ENCODE assay signal across 39 cellular contexts in the genomic region with DNA sequence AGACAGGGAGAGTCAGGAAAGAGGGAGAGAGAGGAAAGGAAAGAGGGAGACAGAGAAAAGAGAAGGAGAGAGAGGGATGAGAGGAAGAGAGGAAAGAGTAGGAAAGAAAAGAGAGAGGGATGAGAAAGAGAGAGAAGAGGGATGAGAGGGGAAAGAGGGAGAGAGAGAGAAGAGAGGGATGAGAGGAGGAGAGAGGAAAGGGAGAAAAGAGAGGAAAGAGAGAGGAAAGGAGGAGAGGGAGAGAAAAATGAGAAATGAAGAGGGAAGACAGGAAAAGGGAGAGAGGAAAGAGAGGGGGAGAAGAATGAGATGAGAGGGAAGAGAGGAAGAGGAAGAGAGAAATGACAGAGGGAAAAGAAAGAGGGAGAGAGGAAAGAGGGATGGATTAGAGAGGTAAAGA.
"Had no signal": no experiment of that assay in that cellular context is flagged by ENCODE, and none has a peak within 500 bp of the region (broad histone marks: within the 10 kb centered on the region; RNA-seq: fewer than 3 reads in every experiment).

No MANE protein-coding gene starts in this region.

- H3K4me1 ChIP-seq: adrenal gland, ascending aorta, body of pancreas, breast epithelium had no signal

- H3K27me3 Mint-ChIP-seq: activated naive CD8-positive, alpha-beta T cell treated with anti-CD3 and anti-CD28 coated beads, Interleukin-2, amount 50 U/mL, for 24 hours had no signal

- H3K4me3 ChIP-seq: adrenal gland, ascending aorta, body of pancreas, breast epithelium, cardiac muscle cell had no signal

- H3K27me3 ChIP-seq: adrenal gland, ascending aorta, body of pancreas, brain microvascular endothelial cell, breast epithelium, cardiac muscle cell had no signal

- H3K4me1 Mint-ChIP-seq: activated naive CD4-positive, alpha-beta T cell treated with anti-CD3 and anti-CD28 coated beads, Interleukin-2, amount 10 ng/mL, durations not matched to agents 7 days and 5 days; activated naive CD4-positive, alpha-beta T cell treated with anti-CD3 and anti-CD28 coated beads, Interleukin-2, amount 50 U/mL, for 24 hours; activated naive CD8-positive, alpha-beta T cell treated with anti-CD3 and anti-CD28 coated beads for 36 hours; activated naive CD8-positive, alpha-beta T cell treated with anti-CD3 and anti-CD28 coated beads, Interleukin-2, amount 10 ng/mL, durations not matched to agents 7 days and 5 days; activated naive CD8-positive, alpha-beta T cell treated with anti-CD3 and anti-CD28 coated beads, Interleukin-2, amount 50 U/mL, for 24 hours; activated T-helper 17 cell treated with anti-CD3 and anti-CD28 coated beads, Interleukin-2, amount 50 U/mL, for 72 hours; central memory CD8-positive, alpha-beta T cell had no signal

- H3K9me3 Mint-ChIP-seq: activated naive CD4-positive, alpha-beta T cell treated with anti-CD3 and anti-CD28 coated beads for 36 hours; activated naive CD4-positive, alpha-beta T cell treated with anti-CD3 and anti-CD28 coated beads, Interleukin-2, amount 10 ng/mL, durations not matched to agents 7 days and 5 days; activated naive CD4-positive, alpha-beta T cell treated with anti-CD3 and anti-CD28 coated beads, Interleukin-2, amount 50 U/mL, for 24 hours; activated naive CD4-positive, alpha-beta T cell treated with anti-CD3 and anti-CD28 coated beads, Interleukin-2, amount 50 U/mL, for 72 hours; activated naive CD8-positive, alpha-beta T cell treated with anti-CD3 and anti-CD28 coated beads for 36 hours; activated naive CD8-positive, alpha-beta T cell treated with anti-CD3 and anti-CD28 coated beads, Interleukin-2, amount 10 ng/mL, durations not matched to agents 7 days and 5 days; activated naive CD8-positive, alpha-beta T cell treated with anti-CD3 and anti-CD28 coated beads, Interleukin-2, amount 50 U/mL, for 24 hours; activated T-cell treated with anti-CD3 and anti-CD28 coated beads, Interleukin-2, amount 50 U/mL, for 4 hours; activated T-cell treated with anti-CD3 and anti-CD28 coated beads, Interleukin-2, amount 50 U/mL, for 72 hours; activated T-helper 1 cell treated with anti-CD3 and anti-CD28 coated beads, Interleukin-12 subunit alpha, Interleukin-12 subunit beta, Interleukin-2, Interleukin-4 antibody, amounts not matched to agents 30 ng/mL and 10 ng/mL and 1 ng/mL, durations not matched to agents 14 hours and 24 hours and 36 hours; activated T-helper 17 cell treated with anti-CD3 and anti-CD28 coated beads, Interleukin-2, amount 50 U/mL, for 72 hours; activated T-helper 2 cell treated with anti-CD3 and anti-CD28 coated beads, Interferon-gamma antibody, Interleukin-2, Interleukin-4, amounts not matched to agents 10 μg/mL and 5 μg/mL and 100 μg/mL, durations not matched to agents 14 hours and 24 hours and 36 hours; brain; central memory CD8-positive, alpha-beta T cell had no signal

- H3K27ac Mint-ChIP-seq: activated naive CD4-positive, alpha-beta T cell treated with anti-CD3 and anti-CD28 coated beads for 36 hours; activated naive CD4-positive, alpha-beta T cell treated with anti-CD3 and anti-CD28 coated beads, Interleukin-2, amount 10 ng/mL, durations not matched to agents 7 days and 5 days; activated naive CD4-positive, alpha-beta T cell treated with anti-CD3 and anti-CD28 coated beads, Interleukin-2, amount 50 U/mL, for 24 hours; activated naive CD4-positive, alpha-beta T cell treated with anti-CD3 and anti-CD28 coated beads, Interleukin-2, amount 50 U/mL, for 72 hours; activated naive CD8-positive, alpha-beta T cell; activated naive CD8-positive, alpha-beta T cell treated with anti-CD3 and anti-CD28 coated beads for 36 hours; activated naive CD8-positive, alpha-beta T cell treated with anti-CD3 and anti-CD28 coated beads, Interleukin-2, amount 10 ng/mL, durations not matched to agents 7 days and 5 days; activated naive CD8-positive, alpha-beta T cell treated with anti-CD3 and anti-CD28 coated beads, Interleukin-2, amount 50 U/mL, for 24 hours; activated T-cell treated with anti-CD3 and anti-CD28 coated beads, Interleukin-2, amount 50 U/mL, for 72 hours; activated T-helper 1 cell treated with anti-CD3 and anti-CD28 coated beads, Interleukin-12 subunit alpha, Interleukin-12 subunit beta, Interleukin-2, Interleukin-4 antibody, amounts not matched to agents 30 ng/mL and 10 ng/mL and 1 ng/mL, durations not matched to agents 14 hours and 24 hours and 36 hours; activated T-helper 17 cell treated with anti-CD3 and anti-CD28 coated beads, Interleukin-2, amount 50 U/mL, for 72 hours; activated T-helper 2 cell treated with anti-CD3 and anti-CD28 coated beads, Interferon-gamma antibody, Interleukin-2, Interleukin-4, amounts not matched to agents 10 μg/mL and 5 μg/mL and 100 μg/mL, durations not matched to agents 14 hours and 24 hours and 36 hours; brain had no signal

- DNase-seq: activated effector memory CD4-positive, alpha-beta T cell treated with anti-CD3 and anti-CD28 coated beads, Interleukin-2, amount 50 U/mL, for 16 hours; activated effector memory CD4-positive, alpha-beta T cell treated with Interleukin-2 at 50 U/mL for 16 hours; activated gamma-delta T cell; activated gamma-delta T cell treated with Interleukin-2 at 50 U/mL for 16 hours; activated naive CD4-positive, alpha-beta T cell; activated naive CD4-positive, alpha-beta T cell treated with anti-CD3 and anti-CD28 coated beads for 36 hours; activated naive CD4-positive, alpha-beta T cell treated with anti-CD3 and anti-CD28 coated beads, Interleukin-2, amount 10 ng/mL, durations not matched to agents 7 days and 5 days; activated naive CD4-positive, alpha-beta T cell treated with anti-CD3 and anti-CD28 coated beads, Interleukin-2, amount 50 U/mL, for 16 hours; activated naive CD4-positive, alpha-beta T cell treated with Interleukin-2 at 50 U/mL for 16 hours; activated naive CD8-positive, alpha-beta T cell treated with anti-CD3 and anti-CD28 coated beads for 36 hours; activated naive CD8-positive, alpha-beta T cell treated with anti-CD3 and anti-CD28 coated beads, Interleukin-2, amount 10 ng/mL, durations not matched to agents 7 days and 5 days; activated naive CD8-positive, alpha-beta T cell treated with anti-CD3 and anti-CD28 coated beads, Interleukin-2, amount 50 U/mL, for 24 hours; activated T-cell treated with anti-CD3 and anti-CD28 coated beads, Interleukin-2, amount 50 U/mL, for 4 hours; activated T-cell treated with anti-CD3 and anti-CD28 coated beads, Interleukin-2, amount 50 U/mL, for 48 hours; activated T-cell treated with anti-CD3 and anti-CD28 coated beads, Interleukin-2, amount 50 U/mL, for 72 hours; adrenal gland; amniotic stem cell; amygdala; anterior cingulate cortex; aorta; body of pancreas; brain microvascular endothelial cell; caudate nucleus; central memory CD4-positive, alpha-beta T cell; cerebellar nuclear complex had no signal

- H3K36me3 Mint-ChIP-seq: activated naive CD4-positive, alpha-beta T cell treated with anti-CD3 and anti-CD28 coated beads, Interleukin-2, amount 10 ng/mL, durations not matched to agents 7 days and 5 days; activated naive CD4-positive, alpha-beta T cell treated with anti-CD3 and anti-CD28 coated beads, Interleukin-2, amount 50 U/mL, for 24 hours; activated naive CD4-positive, alpha-beta T cell treated with anti-CD3 and anti-CD28 coated beads, Interleukin-2, amount 50 U/mL, for 72 hours; activated naive CD8-positive, alpha-beta T cell; activated naive CD8-positive, alpha-beta T cell treated with anti-CD3 and anti-CD28 coated beads for 36 hours; activated naive CD8-positive, alpha-beta T cell treated with anti-CD3 and anti-CD28 coated beads, Interleukin-2, amount 10 ng/mL, durations not matched to agents 7 days and 5 days; brain had no signal

- H3K27ac ChIP-seq: adrenal gland, ascending aorta, body of pancreas, brain microvascular endothelial cell, breast epithelium, cardiac muscle cell had no signal

- FAIRE-seq: astrocyte, bronchial epithelial cell, colon had no signal

- ATAC-seq: activated naive CD4-positive, alpha-beta T cell treated with anti-CD3 and anti-CD28 coated beads, Interleukin-2, amount 50 U/mL, for 72 hours; activated naive CD8-positive, alpha-beta T cell treated with anti-CD3 and anti-CD28 coated beads, Interleukin-2, amount 50 U/mL, for 24 hours; activated T-cell treated with anti-CD3 and anti-CD28 coated beads, Interleukin-2, amount 50 U/mL, for 4 hours; activated T-cell treated with anti-CD3 and anti-CD28 coated beads, Interleukin-2, amount 50 U/mL, for 72 hours; activated T-helper 17 cell treated with anti-CD3 and anti-CD28 coated beads, Interleukin-2, amount 50 U/mL, for 72 hours; body of pancreas had no signal

- H3K9me3 ChIP-seq: adrenal gland, ascending aorta, body of pancreas, breast epithelium had no signal

- H3K4me3 Mint-ChIP-seq: activated naive CD4-positive, alpha-beta T cell treated with anti-CD3 and anti-CD28 coated beads for 36 hours; activated naive CD4-positive, alpha-beta T cell treated with anti-CD3 and anti-CD28 coated beads, Interleukin-2, amount 10 ng/mL, durations not matched to agents 7 days and 5 days; activated naive CD4-positive, alpha-beta T cell treated with anti-CD3 and anti-CD28 coated beads, Interleukin-2, amount 50 U/mL, for 24 hours; activated naive CD8-positive, alpha-beta T cell; activated naive CD8-positive, alpha-beta T cell treated with anti-CD3 and anti-CD28 coated beads for 36 hours; activated naive CD8-positive, alpha-beta T cell treated with anti-CD3 and anti-CD28 coated beads, Interleukin-2, amount 10 ng/mL, durations not matched to agents 7 days and 5 days; activated naive CD8-positive, alpha-beta T cell treated with anti-CD3 and anti-CD28 coated beads, Interleukin-2, amount 50 U/mL, for 24 hours; activated T-cell treated with anti-CD3 and anti-CD28 coated beads, Interleukin-2, amount 50 U/mL, for 4 hours; activated T-cell treated with anti-CD3 and anti-CD28 coated beads, Interleukin-2, amount 50 U/mL, for 72 hours; activated T-helper 1 cell treated with anti-CD3 and anti-CD28 coated beads, Interleukin-12 subunit alpha, Interleukin-12 subunit beta, Interleukin-2, Interleukin-4 antibody, amounts not matched to agents 30 ng/mL and 10 ng/mL and 1 ng/mL, durations not matched to agents 14 hours and 24 hours and 36 hours; activated T-helper 17 cell treated with anti-CD3 and anti-CD28 coated beads, Interleukin-2, amount 50 U/mL, for 72 hours; brain; central memory CD8-positive, alpha-beta T cell had no signal

- H3K36me3 ChIP-seq: adrenal gland, ascending aorta, brain microvascular endothelial cell, breast epithelium, cardiac muscle cell had no signal
